ENCODE assay signal across 8 cellular contexts in the genomic region with DNA sequence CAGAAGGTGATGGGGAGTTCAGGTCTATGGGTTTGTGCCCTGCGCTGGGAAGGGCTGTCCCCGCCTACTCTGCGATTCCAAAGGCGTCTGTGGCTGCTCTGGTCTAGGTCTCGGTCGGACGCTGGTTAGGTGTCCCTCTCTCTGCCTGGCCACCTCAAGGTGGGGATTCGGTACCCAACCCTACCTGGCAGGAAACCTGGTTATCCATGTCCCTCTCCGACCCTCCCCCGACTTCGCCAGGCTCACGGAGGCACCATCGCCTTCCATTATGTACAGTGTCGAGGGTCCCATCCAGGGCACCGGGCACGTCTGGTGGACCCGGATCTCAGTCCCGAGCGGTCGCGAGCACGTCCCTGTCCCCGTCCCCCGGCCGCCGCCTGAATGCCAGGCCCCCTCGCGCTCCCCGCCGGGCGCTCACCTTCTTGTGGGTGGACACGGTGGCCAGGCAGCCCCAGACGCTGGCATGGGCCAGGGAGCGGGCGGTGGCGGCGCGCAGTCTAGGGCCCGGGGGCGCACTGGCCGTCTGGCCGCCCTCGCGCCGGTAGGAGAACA. TPM values are rescaled to one million over a fixed set of nuclear protein-coding genes. Genes with fewer than 3 reads are reported as not detected.
A peak's percentile ranks its signal among the peaks of the same experiment; 100 is the strongest.
DNase-seq lines count a peak whose midpoint lies in the region; ATAC-seq and TF ChIP-seq lines count a peak whose summit lies in the region.

No MANE protein-coding gene starts in this region.

- intact Hi-C loops in A673 (cut with micrococcal nuclease; ENCODE audit: unreplicated experiment) = no loop called here
- intact Hi-C loops in OCI-LY7 (cut with micrococcal nuclease; ENCODE audit: unreplicated experiment) = no loop called here

- no peak for DNase-seq in A673 (ENCODE audit: low spot score)
- no peak for DNase-seq in LNCaP clone FGC (ENCODE audit: low read depth)
- peak; percentile 69 for DNase-seq in endodermal cell
- no peak for DNase-seq in naive B cell
- no peak for DNase-seq in NCI-H187 (lab: John Stamatoyannopoulos, UW)
- no peak for DNase-seq in NCI-H774 (lab: John Stamatoyannopoulos, UW)
- DNase-seq in OCI-LY7 (ENCODE audit: low spot score) = no peak

- H3K36me3 Mint-ChIP-seq in endodermal cell (ENCODE audit: low read depth) = no peaks in the 10 kb centered on the region
- H3K36me3 Mint-ChIP-seq in naive B cell = peaks cover 0 to 6% of the 10 kb centered on the region in 2 donors

- H3K4me1 ChIP-seq in A673 (ENCODE audit: insufficient read depth, low read length, poor library complexity, severe bottlenecking) = peaks cover 5% of the 10 kb centered on the region
- no peaks in the 10 kb centered on the region for H3K4me1 ChIP-seq in endodermal cell (ENCODE audit: control insufficient read depth, insufficient read depth, low read length)
- no peaks in the 10 kb centered on the region for H3K4me1 ChIP-seq in OCI-LY7 (ENCODE audit: insufficient read depth, low read length, poor library complexity, severe bottlenecking)

- no TSS peak for BruUV-seq in A673 (replicated peaks; lab: Mats Ljungman, UMichigan)
- no TSS peak for BruUV-seq in OCI-LY7 (replicated peaks; lab: Mats Ljungman, UMichigan)

- peaks cover 4% of the 10 kb centered on the region for H3K4me1 Mint-ChIP-seq in endodermal cell
- H3K4me1 Mint-ChIP-seq in naive B cell = peaks cover 4 to 16% (median 6%) of the 10 kb centered on the region in 3 donors

- peak; percentile 15 to 28 for ATAC-seq in naive B cell (ENCODE audit: low read depth in 2 of 2)
- ATAC-seq in HG03354 (IDR thresholded peaks at IDR 0.05; ENCODE audit: poor library complexity, severe bottlenecking, unreplicated experiment) = no peak

- H3K36me3 ChIP-seq in A673 (ENCODE audit: insufficient read depth, low read length, poor library complexity, severe bottlenecking) = no peaks in the 10 kb centered on the region
- no peaks in the 10 kb centered on the region for H3K36me3 ChIP-seq in endodermal cell (ENCODE audit: control insufficient read depth, insufficient read depth, low read length)
- H3K36me3 ChIP-seq in OCI-LY7 (ENCODE audit: insufficient read depth, low read length) = no peaks in the 10 kb centered on the region

- no peaks in the 10 kb centered on the region for H3K9me2 ChIP-seq in OCI-LY7 (ENCODE audit: insufficient read depth, low read length)

- no peaks in the 10 kb centered on the region for H3K79me2 ChIP-seq in OCI-LY7 (ENCODE audit: insufficient read depth, low read depth, low read length)

- no peak overlapping the region for H3K4me2 ChIP-seq in OCI-LY7 (ENCODE audit: low read length)

- H3K4me3 Mint-ChIP-seq in endodermal cell (peak overlapping the region; percentile 60), naive B cell (peak overlapping the region; percentile 26 to 77 (median 60))

- H3K27ac ChIP-seq in A673 (ENCODE audit: low read depth, low read length, poor library complexity, severe bottlenecking) (no peak overlapping the region), endodermal cell (ENCODE audit: low read depth, low read length) (no peak overlapping the region), OCI-LY7 (ENCODE audit: low read depth, low read length, poor library complexity, severe bottlenecking) (no peak overlapping the region)

- peaks cover 59% of the 10 kb centered on the region for H3K27me3 ChIP-seq in A673 (replicated peaks; ENCODE audit: insufficient read depth, low read depth, low read length, poor library complexity)
- peaks cover 66% of the 10 kb centered on the region for H3K27me3 ChIP-seq in endodermal cell (ENCODE audit: control insufficient read depth, insufficient read depth, low read length, poor library complexity, severe bottlenecking)

- 3% methylated on average over 45 of the region's 45 CpGs; no CpG with 5 or more reads in 1 of the 2 experiments for whole genome bisulfite sequencing in endodermal cell (ENCODE audit: insufficient coverage in 1 of 2, insufficient read length in 1 of 2), 2 experiments

- H2AFZ ChIP-seq in OCI-LY7 (ENCODE audit: low read length) = no peak overlapping the region

- H3K27ac Mint-ChIP-seq in endodermal cell (no peak overlapping the region), naive B cell (no peak overlapping the region)

- no peaks in the 10 kb centered on the region for H4K20me1 ChIP-seq in OCI-LY7 (ENCODE audit: insufficient read depth, low read length)

- H3K9me3 Mint-ChIP-seq in endodermal cell (no peaks in the 10 kb centered on the region), naive B cell (no peaks in the 10 kb centered on the region)

- H3K4me3 ChIP-seq in A673 (ENCODE audit: low read depth, low read length, poor library complexity, severe bottlenecking) (peak overlapping the region; percentile 46), LNCaP clone FGC (ENCODE audit: low read depth, low read length) (peak overlapping the region; percentile 46), endodermal cell (ENCODE audit: low read length) (peak overlapping the region; percentile 69), OCI-LY7 (ENCODE audit: low read depth, low read length, poor library complexity, severe bottlenecking) (no peak overlapping the region)

- POLR2A ChIA-PET in A673 (lab: Charles Lee; ENCODE audit: low non-redundant PET) = no interaction called here
- POLR2A ChIA-PET in OCI-LY7 (lab: Charles Lee) = interaction anchor here (0.7 kb wide), 1 partner anchor 16 kb away, joined by 3 read pairs; no protein-coding TSS in a partner anchor

- CTCF ChIA-PET in A673 (lab: Charles Lee) = interaction anchor here (0.6 to 1.0 kb wide), 3 partner anchors 45 to 264 kb away, joined by 4 to 13 read pairs (median 9); no protein-coding TSS in a partner anchor
- CTCF ChIA-PET in OCI-LY7 (lab: Charles Lee; ENCODE audit: unreplicated experiment) = no interaction called here

- TF ChIP-seq CTCF in A673 (conservative IDR thresholded peaks at IDR 0.05; ENCODE audit: low read depth, low read length) = no peak
- TF ChIP-seq CTCF in LNCaP clone FGC (IDR thresholded peaks at IDR 0.05; ENCODE audit: control insufficient read depth, extremely low read depth, insufficient read depth) = no peak
- no peak for TF ChIP-seq CTCF in endodermal cell (conservative IDR thresholded peaks at IDR 0.05)
- no peak for TF ChIP-seq CTCF in OCI-LY7 (conservative IDR thresholded peaks at IDR 0.05; ENCODE audit: low read length)

- no peak overlapping the region for H3K9ac ChIP-seq in endodermal cell (ENCODE audit: extremely low read depth, low read length, poor library complexity, severe bottlenecking)

- peaks cover 64% of the 10 kb centered on the region for H3K27me3 Mint-ChIP-seq in endodermal cell (ENCODE audit: insufficient read depth)
- H3K27me3 Mint-ChIP-seq in naive B cell = peaks cover 57 to 78% (median 74%) of the 10 kb centered on the region in 3 donors

- H3K9me3 ChIP-seq in A673 (ENCODE audit: low read depth, low read length, poor library complexity, severe bottlenecking) = no peaks in the 10 kb centered on the region
- H3K9me3 ChIP-seq in endodermal cell (ENCODE audit: control insufficient read depth, low read length) = no peaks in the 10 kb centered on the region
- H3K9me3 ChIP-seq in OCI-LY7 (ENCODE audit: low read length) = no peaks in the 10 kb centered on the region

RNA-seq across cellular contexts. Expression of gene CREG2, which starts 0.6 kb away (rescaled TPM):
- total RNA-seq in A673 (2021) (not detected in 2 replicates), endodermal cell (under 1 TPM in 1 of 2 donors, not detected in 1; 0.13 TPM), OCI-LY7 (2022) (not detected in 2 replicates)
- polyA plus RNA-seq in endodermal cell (2013, experiment 1 of 2) = 0.53 TPM
- polyA plus RNA-seq in endodermal cell (2013, experiment 2 of 2) = 0.08 TPM
- polyA plus RNA-seq in naive B cell (ENCODE audit: low read depth in 6 of 6) = not detected
- not detected in 2 replicates for total RNA-seq in OCI-LY7 (2014; rRNA removed; shearing (Covaris generic))
